In the genomic region with DNA sequence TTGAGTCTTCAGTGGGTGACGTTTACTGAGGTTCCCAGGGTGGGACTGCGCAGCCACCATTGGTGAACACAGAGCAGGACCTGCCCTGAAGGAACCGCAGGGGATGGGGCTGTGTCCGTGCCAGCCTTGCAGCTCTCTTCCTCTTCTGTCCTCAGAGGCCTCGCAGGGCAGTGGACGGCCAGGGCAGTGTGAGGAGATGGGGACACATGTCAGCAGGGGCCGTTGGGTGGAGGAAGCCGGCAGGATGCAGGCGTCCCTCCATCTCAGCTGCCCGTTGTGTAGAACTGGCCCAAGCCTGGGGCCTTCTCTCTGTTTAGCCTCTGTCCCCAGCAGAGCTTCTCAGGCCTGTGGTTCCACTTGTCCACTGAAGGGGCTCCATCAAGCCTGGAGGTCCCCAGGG, we compare ENCODE assay signal across 27 cellular contexts. TPM values are rescaled to one million over a fixed set of nuclear protein-coding genes. Genes with fewer than 3 reads are reported as not detected.
"Had no signal": no experiment of that assay in that cellular context is flagged by ENCODE, and none has a peak within 500 bp of the region (broad histone marks: within the 10 kb centered on the region; RNA-seq: fewer than 3 reads in every experiment).

No MANE protein-coding gene starts in this region.

- H3K4me3 ChIP-seq: coronary artery, dorsolateral prefrontal cortex had no signal

- DNase-seq: activated CD4-positive, alpha-beta memory T cell treated with anti-CD3 and anti-CD28 coated beads, Interleukin-2, amount 10 ng/mL, durations not matched to agents 7 days and 5 days; activated CD4-positive, alpha-beta T cell treated with anti-CD3 and anti-CD28 coated beads for 1 hour; activated CD4-positive, alpha-beta T cell treated with anti-CD3 and anti-CD28 coated beads for 4 hours; activated CD4-positive, alpha-beta T cell treated with anti-CD3 and anti-CD28 coated beads, Interleukin-2, amount 10 ng/mL, durations not matched to agents 7 days and 5 days; activated CD4-positive, alpha-beta T cell treated with anti-CD3 and anti-CD28 coated beads, Interleukin-2, amount 50 U/mL, for 4 hours; activated CD8-positive, alpha-beta memory T cell treated with anti-CD3 and anti-CD28 coated beads, Interleukin-2, amount 50 U/mL, for 48 hours; activated gamma-delta T cell; activated naive CD4-positive, alpha-beta T cell; activated naive CD4-positive, alpha-beta T cell treated with anti-CD3 and anti-CD28 coated beads, Interleukin-2, amount 10 ng/mL, durations not matched to agents 7 days and 5 days; activated naive CD8-positive, alpha-beta T cell treated with anti-CD3 and anti-CD28 coated beads, Interleukin-2, amount 10 ng/mL, durations not matched to agents 7 days and 5 days; activated T-cell treated with anti-CD3 and anti-CD28 coated beads for 4 hours; activated T-cell treated with anti-CD3 and anti-CD28 coated beads, Interleukin-2, amount 50 U/mL, for 24 hours; activated T-cell treated with anti-CD3 and anti-CD28 coated beads, Interleukin-2, amount 50 U/mL, for 72 hours; brain microvascular endothelial cell; dorsolateral prefrontal cortex; effector memory CD4-positive, alpha-beta T cell; endodermal cell; foreskin fibroblast; T-helper 2 cell had no signal

- H3K27ac ChIP-seq: brain microvascular endothelial cell, coronary artery, dorsolateral prefrontal cortex had no signal

- ATAC-seq: activated naive CD4-positive, alpha-beta T cell treated with anti-CD3 and anti-CD28 coated beads, Interleukin-2, amount 50 U/mL, for 72 hours; activated T-cell treated with anti-CD3 and anti-CD28 coated beads, Interleukin-2, amount 50 U/mL, for 72 hours; esophagus mucosa; WTC11 had no signal

- FAIRE-seq: astrocyte, bronchial epithelial cell, frontal cortex had no signal

- H3K36me3 ChIP-seq: brain microvascular endothelial cell had no signal

- H3K27me3 ChIP-seq: brain microvascular endothelial cell had no signal

RNA-seq across cellular contexts. Expression of a gene that starts 53.6 kb away (rescaled TPM):
- total RNA-seq: activated CD4-positive, alpha-beta memory T cell treated with anti-CD3 and anti-CD28 coated beads, Interleukin-2, amount 10 ng/mL, durations not matched to agents 7 days and 5 days; activated CD4-positive, alpha-beta T cell treated with anti-CD3 and anti-CD28 coated beads, Interleukin-2, amount 10 ng/mL, durations not matched to agents 7 days and 5 days; activated naive CD4-positive, alpha-beta T cell treated with anti-CD3 and anti-CD28 coated beads, Interleukin-2, amount 50 U/mL, for 72 hours; activated naive CD8-positive, alpha-beta T cell treated with anti-CD3 and anti-CD28 coated beads, Interleukin-2, amount 10 ng/mL, durations not matched to agents 7 days and 5 days; activated T-cell treated with anti-CD3 and anti-CD28 coated beads, Interleukin-2, amount 50 U/mL, for 72 hours; T-helper 1 cell treated with Interleukin-12 subunit alpha and Interleukin-12 subunit beta and Interleukin-4 antibody, amounts not matched to agents 30 ng/mL and 1 ng/mL, for 36 hours had no signal
